Comparison of ENCODE assay signal across 16 cellular contexts in the genomic region with DNA sequence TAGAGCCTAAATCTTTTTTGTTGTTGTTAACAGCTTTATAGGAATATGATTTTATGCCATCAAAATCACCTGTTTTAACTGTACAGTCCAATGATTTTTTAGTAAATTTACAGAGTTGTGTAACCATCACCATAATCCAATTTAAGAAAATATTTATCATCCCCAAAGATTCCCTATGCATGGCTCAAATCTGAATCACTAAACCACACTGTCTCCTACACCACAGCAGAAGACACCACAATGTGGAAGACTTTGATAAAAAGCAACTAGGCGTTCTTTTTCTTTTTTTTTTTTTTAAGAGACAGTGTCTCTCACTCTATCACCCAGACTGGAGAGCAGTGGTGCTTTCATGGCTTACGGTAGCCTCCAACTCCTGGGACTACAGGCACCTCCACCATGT.
"Had no signal": no experiment of that assay in that cellular context is flagged by ENCODE, and none has a peak within 500 bp of the region (broad histone marks: within the 10 kb centered on the region; RNA-seq: fewer than 3 reads in every experiment).

No MANE protein-coding gene starts in this region.

- H3K4me1 Mint-ChIP-seq: mesothelial cell of epicardium; stimulated activated naive CD8-positive, alpha-beta T cell treated with anti-CD3 and anti-CD28 coated beads, Interleukin-15, amount 100 ng/mL, for 72 hours had no signal

- H3K4me1 ChIP-seq: adrenal gland, right lobe of liver, testis had no signal

- H3K4me3 Mint-ChIP-seq: activated CD8-positive, alpha-beta T cell treated with anti-CD3 and anti-CD28 coated beads for 36 hours; activated T-cell treated with anti-CD3 and anti-CD28 coated beads, Interleukin-2, amount 50 U/mL, for 4 hours; mesothelial cell of epicardium; stimulated activated naive CD8-positive, alpha-beta T cell treated with anti-CD3 and anti-CD28 coated beads, Interleukin-15, amount 100 ng/mL, for 72 hours; WTC11 had no signal

- H3K27ac Mint-ChIP-seq: activated CD8-positive, alpha-beta T cell treated with anti-CD3 and anti-CD28 coated beads for 36 hours; mesothelial cell of epicardium; stimulated activated naive CD8-positive, alpha-beta T cell treated with anti-CD3 and anti-CD28 coated beads, Interleukin-15, amount 100 ng/mL, for 72 hours; WTC11 had no signal

- H3K27ac ChIP-seq: adrenal gland, right lobe of liver, spleen, testis, upper lobe of left lung had no signal

- H3K4me3 ChIP-seq: adrenal gland, right lobe of liver, spleen, testis, upper lobe of left lung had no signal

- ATAC-seq: activated CD8-positive, alpha-beta T cell treated with anti-CD3 and anti-CD28 coated beads for 36 hours; activated T-cell treated with anti-CD3 and anti-CD28 coated beads, Interleukin-2, amount 50 U/mL, for 4 hours; right lobe of liver; stimulated activated naive CD8-positive, alpha-beta T cell treated with anti-CD3 and anti-CD28 coated beads, Interleukin-15, amount 100 ng/mL, for 72 hours; WTC11 had no signal

- DNase-seq: activated CD4-positive, alpha-beta T cell treated with anti-CD3 and anti-CD28 coated beads for 4 hours; activated CD8-positive, alpha-beta T cell treated with anti-CD3 and anti-CD28 coated beads for 36 hours; activated effector memory CD4-positive, alpha-beta T cell treated with Interleukin-2 at 50 U/mL for 16 hours; activated naive CD4-positive, alpha-beta T cell treated with anti-CD3 and anti-CD28 coated beads, Interleukin-2, amount 50 U/mL, for 16 hours; activated T-cell treated with anti-CD3 and anti-CD28 coated beads, Interleukin-2, amount 50 U/mL, for 4 hours; adrenal gland; caudate nucleus; right lobe of liver; spleen; stimulated activated naive CD8-positive, alpha-beta T cell treated with anti-CD3 and anti-CD28 coated beads, Interleukin-15, amount 100 ng/mL, for 72 hours; testis; upper lobe of left lung had no signal

- H3K36me3 ChIP-seq: adrenal gland, right lobe of liver, spleen, upper lobe of left lung had no signal

- FAIRE-seq: colon, endometrium had no signal

- H3K9me3 Mint-ChIP-seq: activated CD8-positive, alpha-beta T cell treated with anti-CD3 and anti-CD28 coated beads for 36 hours; activated T-cell treated with anti-CD3 and anti-CD28 coated beads, Interleukin-2, amount 50 U/mL, for 4 hours; mesothelial cell of epicardium; stimulated activated naive CD8-positive, alpha-beta T cell treated with anti-CD3 and anti-CD28 coated beads, Interleukin-15, amount 100 ng/mL, for 72 hours; WTC11 had no signal

- H3K27me3 ChIP-seq: adrenal gland, right lobe of liver, spleen, testis, upper lobe of left lung had no signal

- H3K9me3 ChIP-seq: adrenal gland, right lobe of liver, spleen, testis, upper lobe of left lung had no signal

- H3K36me3 Mint-ChIP-seq: mesothelial cell of epicardium, WTC11 had no signal
